In genomic region chr14:91484744-91485143, GRCh38 we compare ENCODE assay signal across 18 cellular contexts.
DNase-seq lines count a peak whose midpoint lies in the region; ATAC-seq and TF ChIP-seq lines count a peak whose summit lies in the region.
"Had no signal": no experiment of that assay in that cellular context is flagged by ENCODE, and none has a peak within 500 bp of the region (broad histone marks: within the 10 kb centered on the region; RNA-seq: fewer than 3 reads in every experiment).

No MANE protein-coding gene starts in this region.

- peaks cover 19% of the 10 kb centered on the region for H3K36me3 Mint-ChIP-seq in activated naive CD4-positive, alpha-beta T cell treated with anti-CD3 and anti-CD28 coated beads, Interleukin-2, amount 50 U/mL, for 24 hours
- peaks cover 63% of the 10 kb centered on the region for H3K36me3 Mint-ChIP-seq in activated naive CD4-positive, alpha-beta T cell treated with anti-CD3 and anti-CD28 coated beads, Interleukin-2, amount 10 ng/mL, durations not matched to agents 7 days and 5 days
- H3K36me3 Mint-ChIP-seq in stimulated activated effector memory CD8-positive, alpha-beta T cell treated with anti-CD3 and anti-CD28 coated beads, Interleukin-12 subunit alpha, Interleukin-12 subunit beta, amount 100 ng/mL, for 72 hours = peaks cover 100% of the 10 kb centered on the region

- H3K4me3 ChIP-seq in HEK293 (ENCODE audit: low read depth, low read length) = no peak overlapping the region
- H3K4me3 ChIP-seq: breast epithelium, esophagus muscularis mucosa had no signal

- no peaks in the 10 kb centered on the region for H3K9me3 ChIP-seq in HEK293 (ENCODE audit: control insufficient read depth, insufficient read depth, low read depth, low read length)
- H3K9me3 ChIP-seq: breast epithelium, esophagus muscularis mucosa had no signal

- H3K27ac ChIP-seq in HEK293 (ENCODE audit: extremely low read depth, low read depth, low read length) = no peak overlapping the region
- H3K27ac ChIP-seq: breast epithelium, esophagus muscularis mucosa had no signal

- POLR2A ChIA-PET in HEK293 (lab: Yijun Ruan, JAX) = no interaction called here

- H3K36me3 ChIP-seq in HEK293 (ENCODE audit: control insufficient read depth in 2 of 2, insufficient read depth in 1 of 2, low read length in 2 of 2) = peaks cover 67 to 84% of the 10 kb centered on the region in 2 experiments
- H3K36me3 ChIP-seq: breast epithelium had no signal

- peak; percentile 79 for ATAC-seq in stimulated activated effector memory CD8-positive, alpha-beta T cell treated with anti-CD3 and anti-CD28 coated beads, Interleukin-12 subunit alpha, Interleukin-12 subunit beta, amount 100 ng/mL, for 72 hours

- DNase-seq in activated naive CD4-positive, alpha-beta T cell treated with anti-CD3 and anti-CD28 coated beads, Interleukin-2, amount 10 ng/mL, durations not matched to agents 7 days and 5 days = no peak
- DNase-seq in astrocyte of the hippocampus (ENCODE audit: low read depth, low spot score) = peak; percentile 51
- DNase-seq in stimulated activated effector memory CD8-positive, alpha-beta T cell treated with anti-CD3 and anti-CD28 coated beads, Interleukin-12 subunit alpha, Interleukin-12 subunit beta, amount 100 ng/mL, for 72 hours (ENCODE audit: low spot score in 2 of 2) = no peak
- DNase-seq in stimulated activated naive CD4-positive, alpha-beta T cell treated with Interleukin-2 at 50 U/mL for 16 hours (lab: John Stamatoyannopoulos, UW) = no peak
- DNase-seq in NCI-H146 treated with DMSO at 0.1 percent for 48 hours (lab: John Stamatoyannopoulos, UW; ENCODE audit: unreplicated experiment) = no peak
- DNase-seq in midbrain (lab: John Stamatoyannopoulos, UW) = no peak
- DNase-seq: activated CD4-positive, alpha-beta T cell treated with anti-CD3 and anti-CD28 coated beads for 48 hours; activated effector memory CD4-positive, alpha-beta T cell treated with anti-CD3 and anti-CD28 coated beads, Interleukin-2, amount 50 U/mL, for 16 hours; Calu3; glutamatergic neuron; NCI-H187 treated with DMSO at 0.1 percent for 48 hours; NCI-H446 treated with DMSO at 0.1 percent for 48 hours; retina; SHP77 had no signal

- H3K4me1 ChIP-seq in HEK293 (ENCODE audit: control insufficient read depth, insufficient read depth, low read length) = peaks cover 9% of the 10 kb centered on the region
- H3K4me1 ChIP-seq: breast epithelium had no signal

- H3K9me3 Mint-ChIP-seq in activated naive CD4-positive, alpha-beta T cell treated with anti-CD3 and anti-CD28 coated beads, Interleukin-2, amount 50 U/mL, for 24 hours = no peaks in the 10 kb centered on the region
- no peaks in the 10 kb centered on the region for H3K9me3 Mint-ChIP-seq in activated naive CD4-positive, alpha-beta T cell treated with anti-CD3 and anti-CD28 coated beads, Interleukin-2, amount 10 ng/mL, durations not matched to agents 7 days and 5 days
- H3K9me3 Mint-ChIP-seq in stimulated activated effector memory CD8-positive, alpha-beta T cell treated with anti-CD3 and anti-CD28 coated beads, Interleukin-12 subunit alpha, Interleukin-12 subunit beta, amount 100 ng/mL, for 72 hours = no peaks in the 10 kb centered on the region

- TF ChIP-seq CTCF in HEK293 (tag by site-specific recombination; IDR thresholded peaks at IDR 0.05) = no peak

- peaks cover 77% of the 10 kb centered on the region for H3K4me1 Mint-ChIP-seq in activated naive CD4-positive, alpha-beta T cell treated with anti-CD3 and anti-CD28 coated beads, Interleukin-2, amount 50 U/mL, for 24 hours
- peaks cover 7% of the 10 kb centered on the region for H3K4me1 Mint-ChIP-seq in activated naive CD4-positive, alpha-beta T cell treated with anti-CD3 and anti-CD28 coated beads, Interleukin-2, amount 10 ng/mL, durations not matched to agents 7 days and 5 days
- peaks cover 31% of the 10 kb centered on the region for H3K4me1 Mint-ChIP-seq in stimulated activated effector memory CD8-positive, alpha-beta T cell treated with anti-CD3 and anti-CD28 coated beads, Interleukin-12 subunit alpha, Interleukin-12 subunit beta, amount 100 ng/mL, for 72 hours

- CTCF ChIA-PET in activated naive CD4-positive, alpha-beta T cell treated with anti-CD3 and anti-CD28 coated beads, Interleukin-2, amount 10 ng/mL, durations not matched to agents 7 days and 5 days (lab: Charles Lee) = interaction anchor here (1.1 to 1.5 kb wide), 3 partner anchors 9 to 427 kb away, joined by 4 to 6 read pairs (median 4); no protein-coding TSS in a partner anchor
- CTCF ChIA-PET in HEK293 (lab: Yijun Ruan, JAX) = interaction anchor here (0.6 to 1.0 kb wide), 4 partner anchors 160 to 528 kb away, joined by 3 to 4 read pairs (median 3); no protein-coding TSS in a partner anchor

- no peaks in the 10 kb centered on the region for H3K27me3 Mint-ChIP-seq in activated naive CD4-positive, alpha-beta T cell treated with anti-CD3 and anti-CD28 coated beads, Interleukin-2, amount 50 U/mL, for 24 hours
- no peaks in the 10 kb centered on the region for H3K27me3 Mint-ChIP-seq in activated naive CD4-positive, alpha-beta T cell treated with anti-CD3 and anti-CD28 coated beads, Interleukin-2, amount 10 ng/mL, durations not matched to agents 7 days and 5 days

- no peak overlapping the region for H3K4me3 Mint-ChIP-seq in activated naive CD4-positive, alpha-beta T cell treated with anti-CD3 and anti-CD28 coated beads, Interleukin-2, amount 50 U/mL, for 24 hours
- no peak overlapping the region for H3K4me3 Mint-ChIP-seq in activated naive CD4-positive, alpha-beta T cell treated with anti-CD3 and anti-CD28 coated beads, Interleukin-2, amount 10 ng/mL, durations not matched to agents 7 days and 5 days
- no peak overlapping the region for H3K4me3 Mint-ChIP-seq in stimulated activated effector memory CD8-positive, alpha-beta T cell treated with anti-CD3 and anti-CD28 coated beads, Interleukin-12 subunit alpha, Interleukin-12 subunit beta, amount 100 ng/mL, for 72 hours

- peak overlapping the region; percentile 81 for H3K27ac Mint-ChIP-seq in activated naive CD4-positive, alpha-beta T cell treated with anti-CD3 and anti-CD28 coated beads, Interleukin-2, amount 50 U/mL, for 24 hours
- no peak overlapping the region for H3K27ac Mint-ChIP-seq in activated naive CD4-positive, alpha-beta T cell treated with anti-CD3 and anti-CD28 coated beads, Interleukin-2, amount 10 ng/mL, durations not matched to agents 7 days and 5 days
- peak overlapping the region; percentile 37 for H3K27ac Mint-ChIP-seq in stimulated activated effector memory CD8-positive, alpha-beta T cell treated with anti-CD3 and anti-CD28 coated beads, Interleukin-12 subunit alpha, Interleukin-12 subunit beta, amount 100 ng/mL, for 72 hours

TF ChIP-seq in HEK293, 187 proteins besides CTCF, POLR2A, EP300 and RAD21:
- TF ChIP-seq MEIS1 (CRISPR knock-in tag; IDR thresholded peaks at IDR 0.05; ENCODE audit: borderline replicate concordance) = no peak
- peak; percentile 86; the same call in 1 of the 2 replicates for TF ChIP-seq PRDM6 (tag by site-specific recombination; IDR thresholded peaks at IDR 0.05)
- TF ChIP-seq ZNF48 (tag by site-specific recombination; IDR thresholded peaks at IDR 0.05) = no peak
- TF ChIP-seq ZNF292 (tag by site-specific recombination; IDR thresholded peaks at IDR 0.05; ENCODE audit: borderline replicate concordance, low read depth) = no peak
- TF ChIP-seq ZNF785 (tag by site-specific recombination; IDR thresholded peaks at IDR 0.05) = no peak
- TF ChIP-seq ZSCAN23 (tag by site-specific recombination; IDR thresholded peaks at IDR 0.05) = no peak
- TF ChIP-seq ATF2 (tag by site-specific recombination; IDR thresholded peaks at IDR 0.05; ENCODE audit: low read depth) = peak; percentile 43; the same call in 1 of the 2 replicates
- TF ChIP-seq ZNF621 (tag by site-specific recombination; IDR thresholded peaks at IDR 0.05) = no peak
- TF ChIP-seq ZNF366 (tag by site-specific recombination; conservative IDR thresholded peaks at IDR 0.05) = peak; percentile 37; the same call in 1 of the 2 replicates
